Comparison of ENCODE assay signal across 27 cellular contexts in genomic region chr18:69590150-69590549, GRCh38.
"Had no signal": no experiment of that assay in that cellular context is flagged by ENCODE, and none has a peak within 500 bp of the region (broad histone marks: within the 10 kb centered on the region; RNA-seq: fewer than 3 reads in every experiment).

No MANE protein-coding gene starts in this region.

- H3K4me3 Mint-ChIP-seq: activated B cell treated with CpG ODN at 0.5 μM for 24 hours; activated CD4-positive, alpha-beta memory T cell treated with anti-CD3 and anti-CD28 coated beads, Interleukin-2, amount 10 ng/mL, durations not matched to agents 7 days and 5 days; activated CD8-positive, alpha-beta memory T cell treated with anti-CD3 and anti-CD28 coated beads, Interleukin-2, amount 10 ng/mL, durations not matched to agents 7 days and 5 days; activated naive CD8-positive, alpha-beta T cell treated with anti-CD3 and anti-CD28 coated beads, Interleukin-2, amount 10 ng/mL, durations not matched to agents 7 days and 5 days; activated T-helper 17 cell treated with anti-CD3 and anti-CD28 coated beads, Interleukin-2, amount 50 U/mL, for 72 hours; nephron progenitor cell had no signal

- DNase-seq: activated B cell treated with CpG ODN at 0.5 μM for 24 hours; activated CD4-positive, alpha-beta memory T cell treated with anti-CD3 and anti-CD28 coated beads, Interleukin-2, amount 10 ng/mL, durations not matched to agents 7 days and 5 days; activated CD4-positive, alpha-beta T cell treated with anti-CD3 and anti-CD28 coated beads for 48 hours; activated CD8-positive, alpha-beta memory T cell treated with anti-CD3 and anti-CD28 coated beads, Interleukin-2, amount 10 ng/mL, durations not matched to agents 7 days and 5 days; activated naive CD4-positive, alpha-beta T cell treated with Interleukin-2 at 50 U/mL for 16 hours; activated naive CD8-positive, alpha-beta T cell treated with anti-CD3 and anti-CD28 coated beads, Interleukin-2, amount 10 ng/mL, durations not matched to agents 7 days and 5 days; activated T-cell treated with anti-CD3 and anti-CD28 coated beads, Interleukin-2, amount 50 U/mL, for 1 hour; anterior cingulate cortex; cerebellar nuclear complex; effector CD8-positive, alpha-beta T cell; hypothalamus; kidney; left lung; midbrain; nephron progenitor cell; nucleus accumbens; posterior cingulate gyrus; stimulated activated CD4-positive, alpha-beta T cell treated with anti-CD3 and anti-CD28 coated beads, Interleukin-12 subunit alpha, Interleukin-12 subunit beta, amount 100 ng/mL, for 4 hours; stimulated activated CD4-positive, alpha-beta T cell treated with anti-CD3 and anti-CD28 coated beads, Interleukin-1b, Interleukin-23, amount 100 ng/mL, for 48 hours; stimulated activated CD8-positive, alpha-beta memory T cell treated with anti-CD3 and anti-CD28 coated beads, Interleukin-4, amount 100 ng/mL, for 48 hours; stimulated activated naive CD4-positive, alpha-beta T cell; T-helper 1 cell; T-helper 9 cell; thyroid gland had no signal

- H3K9me3 ChIP-seq: left lung, right atrium auricular region, thyroid gland had no signal

- H3K27ac Mint-ChIP-seq: activated B cell treated with CpG ODN at 0.5 μM for 24 hours; activated CD4-positive, alpha-beta memory T cell treated with anti-CD3 and anti-CD28 coated beads, Interleukin-2, amount 10 ng/mL, durations not matched to agents 7 days and 5 days; activated CD8-positive, alpha-beta memory T cell treated with anti-CD3 and anti-CD28 coated beads, Interleukin-2, amount 10 ng/mL, durations not matched to agents 7 days and 5 days; activated naive CD8-positive, alpha-beta T cell treated with anti-CD3 and anti-CD28 coated beads, Interleukin-2, amount 10 ng/mL, durations not matched to agents 7 days and 5 days; activated T-helper 17 cell treated with anti-CD3 and anti-CD28 coated beads, Interleukin-2, amount 50 U/mL, for 72 hours; nephron progenitor cell had no signal

- H3K36me3 ChIP-seq: left lung, right atrium auricular region, thyroid gland had no signal

- H3K27ac ChIP-seq: left lung, right atrium auricular region, thyroid gland had no signal

- H3K36me3 Mint-ChIP-seq: activated CD8-positive, alpha-beta memory T cell treated with anti-CD3 and anti-CD28 coated beads, Interleukin-2, amount 10 ng/mL, durations not matched to agents 7 days and 5 days; activated naive CD8-positive, alpha-beta T cell treated with anti-CD3 and anti-CD28 coated beads, Interleukin-2, amount 10 ng/mL, durations not matched to agents 7 days and 5 days had no signal

- H3K4me3 ChIP-seq: left lung, right atrium auricular region, thyroid gland had no signal

- H3K4me1 ChIP-seq: left lung, right atrium auricular region, thyroid gland had no signal

- H3K4me1 Mint-ChIP-seq: activated B cell treated with CpG ODN at 0.5 μM for 24 hours; activated CD4-positive, alpha-beta memory T cell treated with anti-CD3 and anti-CD28 coated beads, Interleukin-2, amount 10 ng/mL, durations not matched to agents 7 days and 5 days; activated CD8-positive, alpha-beta memory T cell treated with anti-CD3 and anti-CD28 coated beads, Interleukin-2, amount 10 ng/mL, durations not matched to agents 7 days and 5 days; activated naive CD8-positive, alpha-beta T cell treated with anti-CD3 and anti-CD28 coated beads, Interleukin-2, amount 10 ng/mL, durations not matched to agents 7 days and 5 days; activated T-helper 17 cell treated with anti-CD3 and anti-CD28 coated beads, Interleukin-2, amount 50 U/mL, for 72 hours had no signal

- ATAC-seq: activated CD8-positive, alpha-beta memory T cell treated with anti-CD3 and anti-CD28 coated beads, Interleukin-2, amount 10 ng/mL, durations not matched to agents 7 days and 5 days; activated T-helper 17 cell treated with anti-CD3 and anti-CD28 coated beads, Interleukin-2, amount 50 U/mL, for 72 hours; esophagus mucosa; left lung had no signal

- H3K27me3 ChIP-seq: left lung, right atrium auricular region, thyroid gland had no signal

- H3K9me3 Mint-ChIP-seq: activated B cell treated with CpG ODN at 0.5 μM for 24 hours; activated CD4-positive, alpha-beta memory T cell treated with anti-CD3 and anti-CD28 coated beads, Interleukin-2, amount 10 ng/mL, durations not matched to agents 7 days and 5 days; activated naive CD8-positive, alpha-beta T cell treated with anti-CD3 and anti-CD28 coated beads, Interleukin-2, amount 10 ng/mL, durations not matched to agents 7 days and 5 days had no signal

- H3K27me3 Mint-ChIP-seq: activated B cell treated with CpG ODN at 0.5 μM for 24 hours; activated CD4-positive, alpha-beta memory T cell treated with anti-CD3 and anti-CD28 coated beads, Interleukin-2, amount 10 ng/mL, durations not matched to agents 7 days and 5 days had no signal
